15 cellular contexts compared by ENCODE assay signal in the genomic region with DNA sequence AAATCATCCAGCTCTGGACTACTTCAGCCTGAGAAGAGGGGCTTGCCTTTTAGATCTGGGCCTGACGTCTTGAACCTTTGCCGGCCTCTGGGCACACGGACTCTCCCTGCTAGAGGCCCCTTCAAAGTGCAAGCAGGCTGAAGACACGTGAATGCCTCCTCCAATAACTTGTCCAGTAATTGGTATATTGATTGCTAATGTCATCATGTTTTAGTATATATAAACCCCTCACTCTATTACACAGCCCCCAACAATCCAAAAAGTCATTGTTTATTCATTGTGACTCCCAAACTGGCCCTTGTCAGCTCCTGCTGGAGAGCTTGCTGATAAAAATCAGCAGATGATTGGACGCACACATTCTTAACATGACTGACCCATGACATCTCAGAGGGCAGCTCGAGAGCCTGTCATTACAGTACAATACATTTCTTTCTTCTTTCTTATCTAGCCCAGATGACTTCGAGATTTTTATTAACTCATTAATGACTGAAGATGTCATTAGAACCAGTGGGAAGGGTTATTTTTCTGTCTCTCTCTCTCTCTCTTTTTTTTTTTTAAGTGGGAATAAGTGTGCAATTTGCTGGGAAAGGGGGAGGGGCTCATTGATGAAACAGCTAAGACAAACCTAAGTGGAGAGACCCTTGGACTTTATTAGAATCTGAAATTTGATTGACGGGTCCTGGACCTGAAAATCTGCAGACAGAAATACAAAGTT.
A peak's percentile ranks its signal among the peaks of the same experiment; 100 is the strongest.
DNase-seq lines count a peak whose midpoint lies in the region; ATAC-seq and TF ChIP-seq lines count a peak whose summit lies in the region.
"Had no signal": no experiment of that assay in that cellular context is flagged by ENCODE, and none has a peak within 500 bp of the region (broad histone marks: within the 10 kb centered on the region; RNA-seq: fewer than 3 reads in every experiment).

No MANE protein-coding gene starts in this region.

- ATAC-seq in PC-3 (peak; percentile 68), GM23338 (no peak), left ventricle myocardium superior (no peak)

- H2AFZ ChIP-seq in PC-3 (ENCODE audit: low read length): no peak overlapping the region
- no peak overlapping the region for H2AFZ ChIP-seq in neural progenitor cell (replicated peaks)
- no peak overlapping the region for H2AFZ ChIP-seq in GM23338

- TF ChIP-seq CTCF in Calu3 (IDR thresholded peaks at IDR 0.05; ENCODE audit: unreplicated experiment) (no peak), PC-3 (conservative IDR thresholded peaks at IDR 0.05; ENCODE audit: low read depth, low read length) (no peak), epithelial cell of esophagus (IDR thresholded peaks at IDR 0.05; ENCODE audit: insufficient read depth, low read depth, low read length, missing control alignments) (no peak), neural progenitor cell (IDR thresholded peaks at IDR 0.05) (no peak), osteocyte (IDR thresholded peaks at IDR 0.05) (no peak), GM23338 (conservative IDR thresholded peaks at IDR 0.05; ENCODE audit: low read depth in 2 of 2) (no peak)

- BruUV-seq in Calu3 (replicated peaks; lab: Mats Ljungman, UMichigan) (TSS peak; percentile 98), PC-3 (replicated peaks; lab: Mats Ljungman, UMichigan) (no TSS peak)

- H3K4me2 ChIP-seq in PC-3 (ENCODE audit: low read length) (peak overlapping the region; percentile 40), neural progenitor cell (no peak overlapping the region), GM23338 (no peak overlapping the region)

- peaks cover 84% of the 10 kb centered on the region for H3K4me1 Mint-ChIP-seq in Calu3 (ENCODE audit: low read depth, unreplicated experiment)
- peaks cover 28% of the 10 kb centered on the region for H3K4me1 Mint-ChIP-seq in neural progenitor cell
- peaks cover 23% of the 10 kb centered on the region for H3K4me1 Mint-ChIP-seq in osteocyte (ENCODE audit: unreplicated experiment)
- peaks cover 33% of the 10 kb centered on the region for H3K4me1 Mint-ChIP-seq in GM23338

- H3K36me3 Mint-ChIP-seq in Calu3 (ENCODE audit: insufficient read depth, unreplicated experiment): peaks cover 38% of the 10 kb centered on the region
- peaks cover 38% of the 10 kb centered on the region for H3K36me3 Mint-ChIP-seq in neural progenitor cell
- H3K36me3 Mint-ChIP-seq in osteocyte (ENCODE audit: unreplicated experiment): peaks cover 58% of the 10 kb centered on the region
- no peaks in the 10 kb centered on the region for H3K36me3 Mint-ChIP-seq in GM23338 (ENCODE audit: low read depth)

- POLR2A ChIA-PET in PC-3 (lab: Charles Lee; ENCODE audit: unreplicated experiment): no interaction called here

- peak overlapping the region; percentile 60 for H3K4me3 Mint-ChIP-seq in Calu3 (ENCODE audit: low read depth, unreplicated experiment)
- H3K4me3 Mint-ChIP-seq in neural progenitor cell: no peak overlapping the region
- H3K4me3 Mint-ChIP-seq in osteocyte (ENCODE audit: unreplicated experiment): no peak overlapping the region
- no peak overlapping the region for H3K4me3 Mint-ChIP-seq in GM23338

- H3K27ac Mint-ChIP-seq in Calu3 (ENCODE audit: unreplicated experiment) (peak overlapping the region; percentile 99), neural progenitor cell (peak overlapping the region; percentile 12), osteocyte (ENCODE audit: unreplicated experiment) (no peak overlapping the region), GM23338 (no peak overlapping the region)

- DNase-seq in Calu3: peak; percentile 71
- peak; percentile 78 for DNase-seq in PC-3
- peak; percentile 53 for DNase-seq in epithelial cell of esophagus (ENCODE audit: low read depth)
- no peak for DNase-seq in neural progenitor cell (ENCODE audit: low spot score)
- DNase-seq in osteocyte (ENCODE audit: extremely low spot score, unreplicated experiment): no peak
- DNase-seq in GM23338 (ENCODE audit: low spot score): no peak
- no peak for DNase-seq in left ventricle myocardium superior
- DNase-seq in OCI-M2 (lab: John Stamatoyannopoulos, UW; ENCODE audit: unreplicated experiment): no peak
- DNase-seq: activated CD4-positive, alpha-beta T cell treated with anti-CD3 and anti-CD28 coated beads for 4 hours; activated effector memory CD4-positive, alpha-beta T cell treated with anti-CD3 and anti-CD28 coated beads, Interleukin-2, amount 50 U/mL, for 16 hours; NCI-H187; Right ventricle myocardium superior; testis had no signal

- H3K27ac ChIP-seq in PC-3 (ENCODE audit: low read length) (peak overlapping the region; percentile 79), neural progenitor cell (no peak overlapping the region), GM23338 (ENCODE audit: low read depth) (no peak overlapping the region)
- H3K27ac ChIP-seq: C4-2B, neutrophil, testis had no signal

- CTCF ChIA-PET in Calu3 (lab: Charles Lee): interaction anchor here (0.5 to 2.3 kb wide), 10 partner anchors 9 to 439 kb away, joined by 3 to 12 read pairs (median 6); no protein-coding TSS in a partner anchor
- CTCF ChIA-PET in PC-3 (lab: Charles Lee): interaction anchor here (1.0 kb wide), 1 partner anchor 62 kb away, joined by 5 read pairs; no protein-coding TSS in a partner anchor

- no peaks in the 10 kb centered on the region for H4K20me1 ChIP-seq in PC-3 (ENCODE audit: low read length)
- H4K20me1 ChIP-seq in neural progenitor cell (ENCODE audit: low read depth): no peaks in the 10 kb centered on the region
- no peaks in the 10 kb centered on the region for H4K20me1 ChIP-seq in GM23338 (replicated peaks; ENCODE audit: insufficient read depth)

- peak overlapping the region; percentile 32; the same call in 1 of the 2 replicates for H3K9ac ChIP-seq in PC-3 (ENCODE audit: low read length)
- no peak overlapping the region for H3K9ac ChIP-seq in neural progenitor cell

- H3K27me3 ChIP-seq in PC-3 (ENCODE audit: low read length) (no peaks in the 10 kb centered on the region), neural progenitor cell (no peaks in the 10 kb centered on the region), GM23338 (ENCODE audit: insufficient read depth) (no peaks in the 10 kb centered on the region)
- H3K27me3 ChIP-seq: neutrophil, testis had no signal

- no peaks in the 10 kb centered on the region for H3K79me2 ChIP-seq in PC-3 (ENCODE audit: low read length)
- no peaks in the 10 kb centered on the region for H3K79me2 ChIP-seq in neural progenitor cell (ENCODE audit: low read depth)
- no peaks in the 10 kb centered on the region for H3K79me2 ChIP-seq in GM23338 (replicated peaks; ENCODE audit: insufficient read depth)

- intact Hi-C loops in Calu3 (cut with micrococcal nuclease; ENCODE audit: unreplicated experiment) (loop anchor here (1.0 to 10.0 kb wide), 8 partner anchors 13 to 340 kb away; no protein-coding TSS in a partner anchor), PC-3 (cut with micrococcal nuclease) (no loop called here), left ventricle myocardium superior (cut with micrococcal nuclease) (no loop called here)

- H3F3A ChIP-seq in PC-3 (ENCODE audit: low read length, unreplicated experiment) (no peaks in the 10 kb centered on the region), neural progenitor cell (ENCODE audit: low read depth) (no peaks in the 10 kb centered on the region), GM23338 (replicated peaks; ENCODE audit: low read depth) (no peaks in the 10 kb centered on the region)

- H3K27me3 Mint-ChIP-seq in Calu3 (ENCODE audit: unreplicated experiment): no peaks in the 10 kb centered on the region
- H3K27me3 Mint-ChIP-seq in neural progenitor cell (ENCODE audit: insufficient read depth, low read depth): peaks cover 2% of the 10 kb centered on the region
- no peaks in the 10 kb centered on the region for H3K27me3 Mint-ChIP-seq in osteocyte (ENCODE audit: unreplicated experiment)
- no peaks in the 10 kb centered on the region for H3K27me3 Mint-ChIP-seq in GM23338 (ENCODE audit: insufficient read depth, low read depth, poor library complexity)

- peaks cover 4% of the 10 kb centered on the region for H3K9me3 Mint-ChIP-seq in Calu3 (ENCODE audit: low read depth, unreplicated experiment)
- H3K9me3 Mint-ChIP-seq in neural progenitor cell: no peaks in the 10 kb centered on the region
- no peaks in the 10 kb centered on the region for H3K9me3 Mint-ChIP-seq in osteocyte (ENCODE audit: unreplicated experiment)
- no peaks in the 10 kb centered on the region for H3K9me3 Mint-ChIP-seq in GM23338

- H3K4me1 ChIP-seq in PC-3 (ENCODE audit: insufficient read depth, low read length) (peaks cover 42% of the 10 kb centered on the region), neural progenitor cell (peaks cover 15% of the 10 kb centered on the region), GM23338 (ENCODE audit: insufficient read depth) (peaks cover 20% of the 10 kb centered on the region)

- H3K9me2 ChIP-seq in PC-3 (replicated peaks; ENCODE audit: low read length): no peaks in the 10 kb centered on the region
- no peaks in the 10 kb centered on the region for H3K9me2 ChIP-seq in GM23338 (ENCODE audit: insufficient read depth)

- no peaks in the 10 kb centered on the region for H3K36me3 ChIP-seq in PC-3 (ENCODE audit: low read depth, low read length)
- H3K36me3 ChIP-seq in neural progenitor cell: no peaks in the 10 kb centered on the region
- H3K36me3 ChIP-seq in GM23338 (ENCODE audit: insufficient read depth): no peaks in the 10 kb centered on the region
- H3K36me3 ChIP-seq: neutrophil had no signal

- H3K4me3 ChIP-seq in PC-3 (ENCODE audit: low read length): no peak overlapping the region
- H3K4me3 ChIP-seq in epithelial cell of esophagus (ENCODE audit: low read length): no peak overlapping the region
- no peak overlapping the region for H3K4me3 ChIP-seq in neural progenitor cell
- no peak overlapping the region for H3K4me3 ChIP-seq in GM23338
- H3K4me3 ChIP-seq: testis had no signal

- no peaks in the 10 kb centered on the region for H3K9me3 ChIP-seq in PC-3 (ENCODE audit: low read length)
- H3K9me3 ChIP-seq in neural progenitor cell (ENCODE audit: low read depth): no peaks in the 10 kb centered on the region
- H3K9me3 ChIP-seq: neutrophil, testis had no signal

TF ChIP-seq in GM23338, 12 proteins besides CTCF, POLR2A, EP300 and RAD21 (continues in another document):
- no peak for TF ChIP-seq STAT1 (IDR thresholded peaks at IDR 0.05; ENCODE audit: unreplicated experiment)

Comparison
In these comparisons a context has a peak if more than half of its experiments do, and no peak if none do; other contexts are left out.
1. DNase-seq: peak in Calu3 (single experiment), PC-3 (single experiment) and epithelial cell of esophagus (single experiment); none in neural progenitor cell (single experiment), osteocyte (single experiment), GM23338 (single experiment), left ventricle myocardium superior (single experiment) and OCI-M2 (single experiment).
2. H3K27ac Mint-ChIP-seq: peak in Calu3 (single experiment) and neural progenitor cell (single experiment); none in osteocyte (single experiment) and GM23338 (single experiment).